Comparison of ENCODE assay signal across 24 cellular contexts in the genomic region with DNA sequence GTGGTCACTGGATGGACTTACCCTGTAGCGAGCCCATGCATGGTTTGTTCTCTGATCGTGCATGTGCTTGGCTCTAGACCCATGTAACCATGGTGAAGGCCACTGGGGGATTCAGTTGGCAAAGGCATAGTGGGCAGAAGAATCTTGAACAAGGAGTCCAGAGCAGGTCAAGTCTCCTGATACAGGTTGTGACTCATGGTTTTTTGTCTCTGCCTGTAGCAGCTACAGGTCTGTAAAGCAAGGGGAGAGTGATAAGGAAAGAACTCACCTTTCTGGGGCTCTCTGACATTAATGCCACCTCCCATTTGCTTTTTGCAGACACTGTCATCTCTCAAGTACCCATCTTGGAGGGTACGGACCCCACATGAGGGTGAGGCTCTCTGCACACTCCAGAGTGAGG.
DNase-seq lines count a peak whose midpoint lies in the region; ATAC-seq and TF ChIP-seq lines count a peak whose summit lies in the region.
"Had no signal": no experiment of that assay in that cellular context is flagged by ENCODE, and none has a peak within 500 bp of the region (broad histone marks: within the 10 kb centered on the region; RNA-seq: fewer than 3 reads in every experiment).

No MANE protein-coding gene starts in this region.

- H4K8ac ChIP-seq in mesenchymal stem cell (ENCODE audit: low read length): no peak overlapping the region

- no peak for TF ChIP-seq POLR2A in esophagus squamous epithelium (IDR thresholded peaks at IDR 0.05)

- no peaks in the 10 kb centered on the region for H3K27me3 ChIP-seq in esophagus squamous epithelium
- H3K27me3 ChIP-seq in mesenchymal stem cell (ENCODE audit: control insufficient read depth in 1 of 2, insufficient read depth in 1 of 2, low read length in 2 of 2): peaks cover 0 to 22% of the 10 kb centered on the region in 2 experiments
- H3K27me3 ChIP-seq: BE2C, brain microvascular endothelial cell, upper lobe of left lung had no signal

- H3K27ac Mint-ChIP-seq in nephron: peak overlapping the region in 2 of 3 experiments; percentile 10 to 77
- H3K27ac Mint-ChIP-seq: activated CD8-positive, alpha-beta T cell treated with anti-CD3 and anti-CD28 coated beads, Interleukin-2, amount 10 ng/mL, durations not matched to agents 7 days and 5 days; naive thymus-derived CD4-positive, alpha-beta T cell; stimulated activated naive CD8-positive, alpha-beta T cell treated with anti-CD3 and anti-CD28 coated beads, Interleukin-15, amount 100 ng/mL, for 72 hours had no signal

- H3K9me3 ChIP-seq in ES-I3 (ENCODE audit: control insufficient read depth, insufficient read depth, low read length) (no peaks in the 10 kb centered on the region), esophagus squamous epithelium (no peaks in the 10 kb centered on the region), mesenchymal stem cell (ENCODE audit: control insufficient read depth, low read length) (no peaks in the 10 kb centered on the region)
- H3K9me3 ChIP-seq: A549, BE2C, upper lobe of left lung had no signal

- peaks cover 25% of the 10 kb centered on the region; the same call in 1 of the 2 replicates for H3K36me3 ChIP-seq in ES-I3 (ENCODE audit: insufficient read depth, low read length)
- H3K36me3 ChIP-seq in esophagus squamous epithelium: peaks cover 0 to 20% (median 0%) of the 10 kb centered on the region in 3 donors
- no peaks in the 10 kb centered on the region for H3K36me3 ChIP-seq in mesenchymal stem cell (ENCODE audit: control insufficient read depth in 1 of 2, insufficient read depth in 2 of 2, low read depth in 1 of 2, low read length in 2 of 2)
- H3K36me3 ChIP-seq: BE2C, brain microvascular endothelial cell, upper lobe of left lung had no signal

- no peak overlapping the region for H2AFZ ChIP-seq in mesenchymal stem cell (ENCODE audit: low read depth, low read length)

- peaks cover 59% of the 10 kb centered on the region for H3K27me3 Mint-ChIP-seq in nephron (ENCODE audit: low read depth)

- DNase-seq in RWPE1 (ENCODE audit: low spot score) (no peak), esophagus squamous epithelium (lab: John Stamatoyannopoulos, UW) (no peak), dermis blood vessel endothelial cell (no peak), mesenchymal stem cell (no peak), T-helper 1 cell (no peak)
- DNase-seq: activated CD4-positive, CD25-positive, alpha-beta regulatory T cell treated with anti-CD3 and anti-CD28 coated beads, Interleukin-2, amount 50 U/mL, for 72 hours; activated CD8-positive, alpha-beta T cell treated with anti-CD3 and anti-CD28 coated beads, Interleukin-2, amount 10 ng/mL, durations not matched to agents 7 days and 5 days; activated gamma-delta T cell treated with Interleukin-2 at 50 U/mL for 16 hours; BE2C; brain microvascular endothelial cell; GOT3; kidney glomerular epithelial cell; naive thymus-derived CD4-positive, alpha-beta T cell; NCI-H1436 treated with DMSO at 0.1 percent for 48 hours; NCI-H524; right cardiac atrium; Right ventricle myocardium superior; stimulated activated naive CD8-positive, alpha-beta T cell treated with anti-CD3 and anti-CD28 coated beads, Interleukin-15, amount 100 ng/mL, for 72 hours; upper lobe of left lung had no signal

- no peak overlapping the region for H2AK5ac ChIP-seq in mesenchymal stem cell (ENCODE audit: low read length, severe bottlenecking)

- no peaks in the 10 kb centered on the region for H3K36me3 Mint-ChIP-seq in nephron (ENCODE audit: low read depth)
- H3K36me3 Mint-ChIP-seq: naive thymus-derived CD4-positive, alpha-beta T cell had no signal

- H3K23ac ChIP-seq in mesenchymal stem cell (ENCODE audit: low read length in 2 of 2): peak overlapping the region in 1 of 2 experiments; percentile 53

- H2BK15ac ChIP-seq in mesenchymal stem cell (ENCODE audit: low read depth, poor library complexity, severe bottlenecking): no peak overlapping the region

- peak overlapping the region; percentile 83 for H3K9ac ChIP-seq in ES-I3 (ENCODE audit: low read depth, low read length)
- H3K9ac ChIP-seq in mesenchymal stem cell (ENCODE audit: low read length): no peak overlapping the region

- no peak overlapping the region for H3K4ac ChIP-seq in mesenchymal stem cell (ENCODE audit: low read depth in 1 of 2, low read length in 2 of 2)

- H3K4me1 Mint-ChIP-seq in nephron: peaks cover 7% of the 10 kb centered on the region

- TF ChIP-seq CTCF in RWPE1 (conservative IDR thresholded peaks at IDR 0.05; ENCODE audit: low read depth) (no peak), esophagus squamous epithelium (IDR thresholded peaks at IDR 0.05) (no peak), nephron (IDR thresholded peaks at IDR 0.05; ENCODE audit: unreplicated experiment in 3 of 3) (no peak)

- H3K4me1 ChIP-seq in ES-I3 (ENCODE audit: insufficient read depth, low read length) (peaks cover 50% of the 10 kb centered on the region), esophagus squamous epithelium (peaks cover 0 to 61% (median 0%) of the 10 kb centered on the region in 3 donors), mesenchymal stem cell (ENCODE audit: control insufficient read depth, insufficient read depth, low read depth, low read length) (peaks cover 7% of the 10 kb centered on the region)
- H3K4me1 ChIP-seq: BE2C, upper lobe of left lung had no signal

- no peak overlapping the region for H4K91ac ChIP-seq in mesenchymal stem cell (ENCODE audit: low read length)

- H2BK120ac ChIP-seq in mesenchymal stem cell (ENCODE audit: low read depth, low read length): no peak overlapping the region

- 42 to 57% methylated on average over 3 of the region's 3 CpGs for WGBS in esophagus squamous epithelium, 2 donors
- WGBS in mesenchymal stem cell: 91% methylated on average over 3 of the region's 3 CpGs

- CTCF ChIA-PET in RWPE1 (lab: Yijun Ruan, JAX): no interaction called here

- H3K79me1 ChIP-seq in mesenchymal stem cell (replicated peaks; ENCODE audit: low read length, poor library complexity, severe bottlenecking): no peaks in the 10 kb centered on the region

- H2BK5ac ChIP-seq in mesenchymal stem cell (ENCODE audit: low read depth, low read length, poor library complexity, severe bottlenecking): no peak overlapping the region

- H3K4me2 ChIP-seq in mesenchymal stem cell (ENCODE audit: low read length, poor library complexity, severe bottlenecking): no peak overlapping the region
- H3K4me2 ChIP-seq: A549 had no signal

- H3K18ac ChIP-seq in mesenchymal stem cell (ENCODE audit: low read depth in 1 of 2, low read length in 2 of 2): no peak overlapping the region

- H3K9me3 Mint-ChIP-seq in nephron: no peaks in the 10 kb centered on the region
- H3K9me3 Mint-ChIP-seq: naive thymus-derived CD4-positive, alpha-beta T cell; stimulated activated naive CD8-positive, alpha-beta T cell treated with anti-CD3 and anti-CD28 coated beads, Interleukin-15, amount 100 ng/mL, for 72 hours had no signal

- peak overlapping the region; percentile 100 for H3K27ac ChIP-seq in RWPE1
- peak overlapping the region; percentile 89 to 96 (median 94) for H3K27ac ChIP-seq in esophagus squamous epithelium
- no peak overlapping the region for H3K27ac ChIP-seq in mesenchymal stem cell (ENCODE audit: low read length, poor library complexity, severe bottlenecking)
- H3K27ac ChIP-seq: A549, brain microvascular endothelial cell, coronary artery, upper lobe of left lung had no signal

- H3K4me3 ChIP-seq in esophagus squamous epithelium (peak overlapping the region; percentile 58 to 75 (median 63)), mesenchymal stem cell (ENCODE audit: insufficient read depth in 1 of 2, low read depth in 1 of 2, low read length in 2 of 2) (no peak overlapping the region)
- H3K4me3 ChIP-seq: A549, coronary artery, upper lobe of left lung had no signal

- no peak for ATAC-seq in GM18870 (IDR thresholded peaks at IDR 0.05; ENCODE audit: unreplicated experiment)
- ATAC-seq: A549; activated CD8-positive, alpha-beta T cell treated with anti-CD3 and anti-CD28 coated beads, Interleukin-2, amount 10 ng/mL, durations not matched to agents 7 days and 5 days; naive thymus-derived CD4-positive, alpha-beta T cell; right cardiac atrium; stimulated activated naive CD8-positive, alpha-beta T cell treated with anti-CD3 and anti-CD28 coated beads, Interleukin-15, amount 100 ng/mL, for 72 hours had no signal

- peak overlapping the region in 1 of 3 experiments; percentile 29 for H3K4me3 Mint-ChIP-seq in nephron
- H3K4me3 Mint-ChIP-seq: activated CD8-positive, alpha-beta T cell treated with anti-CD3 and anti-CD28 coated beads, Interleukin-2, amount 10 ng/mL, durations not matched to agents 7 days and 5 days; naive thymus-derived CD4-positive, alpha-beta T cell; stimulated activated naive CD8-positive, alpha-beta T cell treated with anti-CD3 and anti-CD28 coated beads, Interleukin-15, amount 100 ng/mL, for 72 hours had no signal

- no peak overlapping the region for H3K14ac ChIP-seq in mesenchymal stem cell (ENCODE audit: low read length in 2 of 2)

- H2BK12ac ChIP-seq in mesenchymal stem cell (ENCODE audit: low read length in 2 of 2): no peak overlapping the region

- intact Hi-C loops in esophagus squamous epithelium (cut with DNase I): no loop called here

- POLR2A ChIA-PET in RWPE1 (lab: Yijun Ruan, JAX; ENCODE audit: low non-redundant PET): interaction anchor here (0.8 to 5.6 kb wide), 3 partner anchors 14 to 60 kb away, joined by 3 to 67 read pairs (median 4); no protein-coding TSS in a partner anchor

Comparison
In these comparisons a context has a peak if more than half of its experiments do, and no peak if none do; other contexts are left out.
1. H3K4me3 ChIP-seq: peak in esophagus squamous epithelium (4 of 4); none in mesenchymal stem cell (0 of 2).